In genomic region chr5:94154672-94155071, GRCh38 we compare ENCODE assay signal across 26 cellular contexts.
"Had no signal": no experiment of that assay in that cellular context is flagged by ENCODE, and none has a peak within 500 bp of the region (broad histone marks: within the 10 kb centered on the region; RNA-seq: fewer than 3 reads in every experiment).

No MANE protein-coding gene starts in this region.

- H3K27ac Mint-ChIP-seq: mesothelial cell of epicardium; naive B cell; natural killer cell; nephron progenitor cell; neural progenitor cell; progenitor cell of endocrine pancreas; stimulated activated effector memory CD8-positive, alpha-beta T cell treated with anti-CD3 and anti-CD28 coated beads, Interleukin-12 subunit alpha, Interleukin-12 subunit beta, amount 100 ng/mL, for 72 hours; type B pancreatic cell had no signal

- H3K36me3 ChIP-seq: heart right ventricle, lower lobe of right lung, neural progenitor cell, ovary, sigmoid colon, spleen, suprapubic skin, thoracic aorta, tibial artery, uterus had no signal

- DNase-seq: heart right ventricle; islet precursor cell; mammary epithelial cell; mesendoderm; naive B cell; natural killer cell; nephron progenitor cell; ovary; retina; right cardiac atrium; sigmoid colon; small intestine; spleen; stimulated activated CD4-positive, alpha-beta T cell treated with anti-CD3 and anti-CD28 coated beads, Interleukin-4, amount 100 ng/mL, for 24 hours; stimulated activated naive CD4-positive, alpha-beta T cell treated with Interleukin-2 at 50 U/mL for 16 hours; uterus had no signal

- H3K9ac ChIP-seq: neural progenitor cell had no signal

- H3K36me3 Mint-ChIP-seq: mesothelial cell of epicardium; naive B cell; natural killer cell; neural progenitor cell; stimulated activated effector memory CD8-positive, alpha-beta T cell treated with anti-CD3 and anti-CD28 coated beads, Interleukin-12 subunit alpha, Interleukin-12 subunit beta, amount 100 ng/mL, for 72 hours; type B pancreatic cell had no signal

- H3K27me3 Mint-ChIP-seq: naive B cell, progenitor cell of endocrine pancreas, type B pancreatic cell had no signal

- H3K4me1 ChIP-seq: heart right ventricle, lower lobe of right lung, neural progenitor cell, sigmoid colon, spleen, suprapubic skin, uterus had no signal

- H3K4me3 ChIP-seq: heart right ventricle, hepatocyte, lower lobe of right lung, neural progenitor cell, ovary, sigmoid colon, spleen, suprapubic skin, thoracic aorta, tibial artery, uterus had no signal

- ATAC-seq: heart right ventricle; natural killer cell; right cardiac atrium; stimulated activated effector memory CD8-positive, alpha-beta T cell treated with anti-CD3 and anti-CD28 coated beads, Interleukin-12 subunit alpha, Interleukin-12 subunit beta, amount 100 ng/mL, for 72 hours had no signal

- H3K4me1 Mint-ChIP-seq: mesothelial cell of epicardium; naive B cell; natural killer cell; stimulated activated effector memory CD8-positive, alpha-beta T cell treated with anti-CD3 and anti-CD28 coated beads, Interleukin-12 subunit alpha, Interleukin-12 subunit beta, amount 100 ng/mL, for 72 hours had no signal

- H3K9me3 Mint-ChIP-seq: type B pancreatic cell had no signal

- H3K27ac ChIP-seq: heart right ventricle, hepatocyte, lower lobe of right lung, neural progenitor cell, ovary, sigmoid colon, spleen, suprapubic skin, thoracic aorta, tibial artery, uterus had no signal

- H3K27me3 ChIP-seq: heart right ventricle, hepatocyte, neural progenitor cell, ovary, sigmoid colon, spleen, suprapubic skin, tibial artery, uterus had no signal

- H3K4me2 ChIP-seq: hepatocyte, neural progenitor cell had no signal

- H3K9me3 ChIP-seq: lower lobe of right lung, ovary, spleen, suprapubic skin, thoracic aorta, tibial artery, uterus had no signal

- H2AFZ ChIP-seq: hepatocyte, neural progenitor cell had no signal

- H3K4me3 Mint-ChIP-seq: mesothelial cell of epicardium; naive B cell; natural killer cell; nephron progenitor cell; neural progenitor cell; stimulated activated effector memory CD8-positive, alpha-beta T cell treated with anti-CD3 and anti-CD28 coated beads, Interleukin-12 subunit alpha, Interleukin-12 subunit beta, amount 100 ng/mL, for 72 hours; type B pancreatic cell had no signal
